In genomic region chr9:33628865-33629410, GRCh38 we compare ENCODE assay signal across 1 cellular context.
TF ChIP-seq lines count a peak whose summit lies in the region.

No MANE protein-coding gene starts in this region.

TF ChIP-seq in K562, 482 proteins besides CTCF, POLR2A, EP300 and RAD21 (continued from another document):
- TF ChIP-seq MECOM (CRISPR knock-in tag; IDR thresholded peaks at IDR 0.05), result no peak
